Comparison of ENCODE assay signal across 9 cellular contexts in the genomic region with DNA sequence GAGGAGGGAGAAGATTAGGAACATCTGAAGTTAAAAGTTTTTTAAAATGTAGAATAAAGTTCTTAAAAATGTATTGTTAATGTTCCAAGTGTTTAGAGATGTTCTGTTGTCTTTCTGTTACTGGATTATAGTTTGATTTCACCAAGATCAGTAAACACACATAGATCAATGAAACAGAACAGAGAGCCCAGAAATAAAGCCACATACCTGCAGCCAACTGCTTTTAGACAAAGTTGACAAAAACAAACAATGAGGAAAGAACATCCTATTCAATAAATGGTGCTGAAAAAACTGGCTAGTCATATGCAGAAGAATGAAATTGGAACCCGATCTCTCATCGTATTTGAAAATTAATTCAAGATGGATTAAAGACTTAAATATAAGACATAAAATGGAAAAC.
"Had no signal": no experiment of that assay in that cellular context is flagged by ENCODE, and none has a peak within 500 bp of the region (broad histone marks: within the 10 kb centered on the region; RNA-seq: fewer than 3 reads in every experiment).

No MANE protein-coding gene starts in this region.

- H3K36me3 ChIP-seq: HAP-1 had no signal

- DNase-seq: GM23248, GOT3, H7, HFFc6, IMR-90 had no signal

- H3K27ac Mint-ChIP-seq: HFFc6 had no signal

- H3K9ac ChIP-seq: GM23248 had no signal

- H3K27ac ChIP-seq: GM23248, HL-60 had no signal

- H3K9me3 Mint-ChIP-seq: HFFc6 had no signal

- FAIRE-seq: K562 had no signal

- H2AFZ ChIP-seq: GM23248 had no signal

- H3K4me3 ChIP-seq: GM23248, HAP-1, K562 had no signal

- ATAC-seq: HCT116, K562 had no signal

- H3K4me3 Mint-ChIP-seq: HFFc6 had no signal

- H3K9me3 ChIP-seq: HAP-1 had no signal

- H3K4me1 ChIP-seq: HAP-1 had no signal
